8 cellular contexts compared by ENCODE assay signal in genomic region chr19:18058208-18059009, GRCh38. TPM values are rescaled to one million over a fixed set of nuclear protein-coding genes. Genes with fewer than 3 reads are reported as not detected.
A peak's percentile ranks its signal among the peaks of the same experiment; 100 is the strongest.
DNase-seq lines count a peak whose midpoint lies in the region; ATAC-seq and TF ChIP-seq lines count a peak whose summit lies in the region.

No MANE protein-coding gene starts in this region.

- CTCF ChIA-PET in activated CD4-positive, alpha-beta T cell treated with anti-CD3 and anti-CD28 coated beads, Interleukin-2, amount 10 ng/mL, durations not matched to agents 7 days and 5 days (lab: Charles Lee): interaction anchor here (0.8 to 13.1 kb wide), 13 partner anchors 10 to 204 kb away, joined by 3 to 83 read pairs (median 4); partner anchors contain the start of genes ARRDC2, CCDC124 and IL12RB1

- no peaks in the 10 kb centered on the region for H3K36me3 Mint-ChIP-seq in HFFc6 (ENCODE audit: low read depth)
- H3K36me3 Mint-ChIP-seq in activated CD4-positive, alpha-beta T cell treated with anti-CD3 and anti-CD28 coated beads, Interleukin-2, amount 10 ng/mL, durations not matched to agents 7 days and 5 days (ENCODE audit: low read depth): peaks cover 30% of the 10 kb centered on the region

- DNase-seq in HFFc6: peak; percentile 55
- peak; percentile 60 for DNase-seq in NCI-H446 treated with DMSO at 0.1 percent for 48 hours (lab: John Stamatoyannopoulos, UW)
- peak; percentile 84 for DNase-seq in activated CD4-positive, alpha-beta T cell treated with anti-CD3 and anti-CD28 coated beads, Interleukin-2, amount 10 ng/mL, durations not matched to agents 7 days and 5 days
- peak; percentile 74 for DNase-seq in dedifferentiated amniotic fluid mesenchymal stem cell (ENCODE audit: extremely low spot score)
- peak; percentile 83 to 96 for DNase-seq in left lung
- peak; percentile 74 for DNase-seq in stimulated activated CD4-positive, alpha-beta T cell treated with anti-CD3 and anti-CD28 coated beads, Interleukin-1b, Interleukin-23, amount 100 ng/mL, for 48 hours

- H3K27ac ChIP-seq in C4-2B (peak overlapping the region; percentile 47), left lung (peak overlapping the region; percentile 75 to 79)

- intact Hi-C loops in left lung (cut with DNase I): loop anchor here (2.0 to 10.0 kb wide), 3 partner anchors 51 to 114 kb away; partner anchors contain the start of gene ARRDC2 (in 1 of the 2)

- H3K9me3 Mint-ChIP-seq in HFFc6: no peaks in the 10 kb centered on the region
- no peaks in the 10 kb centered on the region for H3K9me3 Mint-ChIP-seq in activated CD4-positive, alpha-beta T cell treated with anti-CD3 and anti-CD28 coated beads, Interleukin-2, amount 10 ng/mL, durations not matched to agents 7 days and 5 days

- ATAC-seq in left lung: peak; percentile 97
- no peak for ATAC-seq in HG02852 (IDR thresholded peaks at IDR 0.05; ENCODE audit: unreplicated experiment)

- peaks cover 11 to 20% of the 10 kb centered on the region in 2 donors for H3K4me1 ChIP-seq in left lung

- H3K27ac Mint-ChIP-seq in HFFc6: peak overlapping the region; percentile 57
- H3K27ac Mint-ChIP-seq in activated CD4-positive, alpha-beta T cell treated with anti-CD3 and anti-CD28 coated beads, Interleukin-2, amount 10 ng/mL, durations not matched to agents 7 days and 5 days: peak overlapping the region; percentile 82

- POLR2A ChIA-PET in activated CD4-positive, alpha-beta T cell treated with anti-CD3 and anti-CD28 coated beads, Interleukin-2, amount 10 ng/mL, durations not matched to agents 7 days and 5 days (lab: Charles Lee): no interaction called here

- TF ChIP-seq CTCF in C4-2B (conservative IDR thresholded peaks at IDR 0.05): peak; percentile 96
- TF ChIP-seq CTCF in HFFc6 (IDR thresholded peaks at IDR 0.05): peak; percentile 97
- TF ChIP-seq CTCF in left lung (IDR thresholded peaks at IDR 0.05): peak; percentile 89 to 94

- H3K4me1 Mint-ChIP-seq in HFFc6 (ENCODE audit: low read depth): peaks cover 17% of the 10 kb centered on the region
- peaks cover 21% of the 10 kb centered on the region for H3K4me1 Mint-ChIP-seq in activated CD4-positive, alpha-beta T cell treated with anti-CD3 and anti-CD28 coated beads, Interleukin-2, amount 10 ng/mL, durations not matched to agents 7 days and 5 days

- peak overlapping the region in 1 of 2 donors; percentile 34 for H3K4me3 ChIP-seq in left lung

- H3K36me3 ChIP-seq in left lung: no peaks in the 10 kb centered on the region

- H3K27me3 ChIP-seq in left lung: no peaks in the 10 kb centered on the region

- peak overlapping the region; percentile 20; the same call in 1 of the 2 replicates for H3K4me3 Mint-ChIP-seq in HFFc6
- no peak overlapping the region for H3K4me3 Mint-ChIP-seq in activated CD4-positive, alpha-beta T cell treated with anti-CD3 and anti-CD28 coated beads, Interleukin-2, amount 10 ng/mL, durations not matched to agents 7 days and 5 days

- H3K9me3 ChIP-seq in left lung: no peaks in the 10 kb centered on the region

- H3K27me3 Mint-ChIP-seq in HFFc6 (ENCODE audit: insufficient read depth): peaks cover 3% of the 10 kb centered on the region
- no peaks in the 10 kb centered on the region for H3K27me3 Mint-ChIP-seq in activated CD4-positive, alpha-beta T cell treated with anti-CD3 and anti-CD28 coated beads, Interleukin-2, amount 10 ng/mL, durations not matched to agents 7 days and 5 days

RNA-seq across cellular contexts. Expression of gene IL12RB1, which starts 28.3 kb away (rescaled TPM):
- total RNA-seq in HFFc6 (2021; fragmentation: NEBNext Ultra II Directional; extraction: Animal tissue kit (Norgen Biotek cat#: 25700)): under 1 TPM in 1 of 6 experiments, not detected in 5; 0.10 TPM
- total RNA-seq in activated CD4-positive, alpha-beta T cell treated with anti-CD3 and anti-CD28 coated beads, Interleukin-2, amount 10 ng/mL, durations not matched to agents 7 days and 5 days: 10 to 100 TPM; 81.8 to 86.8 TPM
- 1 to 10 TPM; 3.1 to 5.4 TPM for total RNA-seq in left lung

RNA-seq across cellular contexts. Expression of gene MAST3, which starts 39.2 kb away (rescaled TPM):
- total RNA-seq in HFFc6 (2021; fragmentation: NEBNext Ultra II Directional; extraction: Animal tissue kit (Norgen Biotek cat#: 25700)): 10 to 100 TPM; 12.2 to 17.4 (median 13.2) TPM
- total RNA-seq in activated CD4-positive, alpha-beta T cell treated with anti-CD3 and anti-CD28 coated beads, Interleukin-2, amount 10 ng/mL, durations not matched to agents 7 days and 5 days: 10 to 100 TPM; 31.0 to 35.8 TPM
- total RNA-seq in left lung: 10 to 100 TPM; 17.0 to 30.3 TPM

RNA-seq across cellular contexts. Expression of gene ARRDC2, which starts 50.4 kb away (rescaled TPM):
- total RNA-seq in HFFc6 (2021; fragmentation: NEBNext Ultra II Directional; extraction: Animal tissue kit (Norgen Biotek cat#: 25700)): 1 to 10 TPM; 5.3 to 8.1 (median 7.0) TPM
- total RNA-seq in activated CD4-positive, alpha-beta T cell treated with anti-CD3 and anti-CD28 coated beads, Interleukin-2, amount 10 ng/mL, durations not matched to agents 7 days and 5 days: 10 to 100 TPM; 40.1 to 51.1 TPM
- 10 to 100 TPM; 23.3 to 37.8 TPM for total RNA-seq in left lung

Comparison
In these comparisons a context has a peak if more than half of its experiments do, and no peak if none do; other contexts are left out.
1. RNA of gene IL12RB1, which starts 28.3 kb away (total RNA-seq): 81.8 to 86.8 TPM in activated CD4-positive, alpha-beta T cell treated with anti-CD3 and anti-CD28 coated beads, Interleukin-2, amount 10 ng/mL, durations not matched to agents 7 days and 5 days; 3.1 to 5.4 TPM in left lung and 0.10 TPM in HFFc6; every median in the first group is over 10 times any median in the second.
2. Peak in every context shown above with its lines, with median percentiles within 50 percentile points of each other: CTCF ChIP-seq and DNase-seq.